In genomic region chr11:130980463-130980862, GRCh38 we compare ENCODE assay signal across 1 cellular context.
TF ChIP-seq lines count a peak whose summit lies in the region.

No MANE protein-coding gene starts in this region.

TF ChIP-seq in IMR-90, 13 proteins besides CTCF, POLR2A, EP300 and RAD21 (continued from another document):
- TF ChIP-seq USF2 (IDR thresholded peaks at IDR 0.05; ENCODE audit: low read depth, low read length) (no peak), CEBPB (IDR thresholded peaks at IDR 0.05; ENCODE audit: low read depth, low read length) (no peak), BHLHE40 (IDR thresholded peaks at IDR 0.05; ENCODE audit: low read depth, low read length) (no peak), MAFK (IDR thresholded peaks at IDR 0.05; ENCODE audit: low read depth, low read length) (no peak), SMC3 (IDR thresholded peaks at IDR 0.05; ENCODE audit: low read depth, low read length) (no peak)
